ENCODE assay signal across 31 cellular contexts in genomic region chr10:69948261-69948660, GRCh38.
DNase-seq lines count a peak whose midpoint lies in the region; ATAC-seq and TF ChIP-seq lines count a peak whose summit lies in the region.
"Had no signal": no experiment of that assay in that cellular context is flagged by ENCODE, and none has a peak within 500 bp of the region (broad histone marks: within the 10 kb centered on the region; RNA-seq: fewer than 3 reads in every experiment).

No MANE protein-coding gene starts in this region.

- H3K9me2 ChIP-seq in PC-9 (ENCODE audit: insufficient read depth): no peaks in the 10 kb centered on the region

- H3K27ac ChIP-seq in lower lobe of right lung (no peak overlapping the region), PC-9 (no peak overlapping the region)
- H3K27ac ChIP-seq: ovary, SJSA1, tibial artery had no signal

- no peaks in the 10 kb centered on the region for H4K20me1 ChIP-seq in PC-9 (ENCODE audit: insufficient read depth)

- no peaks in the 10 kb centered on the region for H3K79me2 ChIP-seq in PC-9 (ENCODE audit: low read depth)

- H3K36me3 ChIP-seq in lower lobe of right lung (no peaks in the 10 kb centered on the region), PC-9 (ENCODE audit: low read depth) (no peaks in the 10 kb centered on the region)
- H3K36me3 ChIP-seq: ovary had no signal

- ATAC-seq in T-helper 17 cell: no peak
- peak in 1 of 2 donors; percentile 38 for ATAC-seq in lower lobe of right lung
- ATAC-seq: activated T-helper 17 cell treated with anti-CD3 and anti-CD28 coated beads, Interleukin-2, amount 50 U/mL, for 72 hours; CD8-positive, alpha-beta T cell; stimulated activated naive CD8-positive, alpha-beta T cell treated with anti-CD3 and anti-CD28 coated beads, Interleukin-15, amount 100 ng/mL, for 72 hours; T-cell had no signal

- intact Hi-C loops in lower lobe of right lung (cut with DNase I) (no loop called here), PC-9 (cut with micrococcal nuclease; ENCODE audit: unreplicated experiment) (no loop called here)

- H3K27me3 ChIP-seq in lower lobe of right lung (ENCODE audit: low read depth) (no peaks in the 10 kb centered on the region), PC-9 (ENCODE audit: insufficient read depth, low read depth) (no peaks in the 10 kb centered on the region)
- H3K27me3 ChIP-seq: ovary, SJSA1, tibial artery had no signal

- H3K4me2 ChIP-seq in PC-9: no peak overlapping the region

- CTCF ChIA-PET in PC-9 (lab: Charles Lee): no interaction called here

- peak; percentile 5 for DNase-seq in NCI-H2196 (lab: John Stamatoyannopoulos, UW; ENCODE audit: unreplicated experiment)
- DNase-seq in NCI-H2196 treated with DMSO at 0.1 percent for 48 hours (lab: John Stamatoyannopoulos, UW; ENCODE audit: unreplicated experiment): no peak
- peak; percentile 58 for DNase-seq in NCI-H187 treated with DMSO at 0.1 percent for 48 hours (lab: John Stamatoyannopoulos, UW)
- DNase-seq in T-helper 17 cell: no peak
- DNase-seq in lower lobe of right lung: no peak
- DNase-seq in PC-9: no peak
- no peak for DNase-seq in NK-92 treated with Interleukin-12 subunit alpha and Interleukin-12 subunit beta, amount 100 ng/mL, for 24 hours (lab: John Stamatoyannopoulos, UW)
- no peak for DNase-seq in DMS114 treated with DMSO at 0.1 percent for 48 hours (lab: John Stamatoyannopoulos, UW; ENCODE audit: unreplicated experiment)
- DNase-seq: activated CD4-positive, alpha-beta T cell treated with anti-CD3 and anti-CD28 coated beads, Interleukin-2, amount 50 U/mL, for 4 hours; activated CD8-positive, alpha-beta memory T cell treated with anti-CD3 and anti-CD28 coated beads, Interleukin-2, amount 50 U/mL, for 48 hours; AML-193; amygdala; CD8-positive, alpha-beta T cell; DMS153; effector CD8-positive, alpha-beta T cell; GDM1; head of caudate nucleus; mammary epithelial cell; NCI-H1436; nephron progenitor cell; ovary; retina; small intestine; stimulated activated CD4-positive, alpha-beta T cell treated with anti-CD3 and anti-CD28 coated beads, Interleukin-1b, Interleukin-23, amount 100 ng/mL, for 48 hours; stimulated activated CD8-positive, alpha-beta memory T cell treated with anti-CD3 and anti-CD28 coated beads, Interleukin-4, amount 100 ng/mL, for 48 hours; stimulated activated naive CD8-positive, alpha-beta T cell treated with anti-CD3 and anti-CD28 coated beads, Interleukin-15, amount 100 ng/mL, for 72 hours; T-cell; tibial artery had no signal

- no peaks in the 10 kb centered on the region for H3K4me1 ChIP-seq in lower lobe of right lung
- no peaks in the 10 kb centered on the region for H3K4me1 ChIP-seq in PC-9 (replicated peaks; ENCODE audit: insufficient read depth)
- H3K4me1 ChIP-seq: tibial artery had no signal

- H3K4me3 ChIP-seq in lower lobe of right lung: no peak overlapping the region
- H3K4me3 ChIP-seq in PC-9: no peak overlapping the region
- H3K4me3 ChIP-seq: ovary, SJSA1, tibial artery had no signal

- H3K4me3 Mint-ChIP-seq in T-helper 17 cell: no peak overlapping the region
- H3K4me3 Mint-ChIP-seq: activated naive CD4-positive, alpha-beta T cell treated with anti-CD3 and anti-CD28 coated beads, Interleukin-2, amount 50 U/mL, for 24 hours; activated T-helper 17 cell treated with anti-CD3 and anti-CD28 coated beads, Interleukin-2, amount 50 U/mL, for 72 hours; CD8-positive, alpha-beta T cell; nephron progenitor cell; stimulated activated naive CD8-positive, alpha-beta T cell treated with anti-CD3 and anti-CD28 coated beads, Interleukin-15, amount 100 ng/mL, for 72 hours; T-cell had no signal

- no peaks in the 10 kb centered on the region for H3F3A ChIP-seq in PC-9 (ENCODE audit: insufficient read depth, low read depth)

- no peaks in the 10 kb centered on the region for H3K36me3 Mint-ChIP-seq in T-helper 17 cell (ENCODE audit: low read depth)
- H3K36me3 Mint-ChIP-seq: activated naive CD4-positive, alpha-beta T cell treated with anti-CD3 and anti-CD28 coated beads, Interleukin-2, amount 50 U/mL, for 24 hours; CD8-positive, alpha-beta T cell; T-cell had no signal

- H3K9me3 ChIP-seq in T-helper 17 cell (ENCODE audit: control insufficient read depth, low read length, poor library complexity, severe bottlenecking): no peaks in the 10 kb centered on the region
- H3K9me3 ChIP-seq in lower lobe of right lung: no peaks in the 10 kb centered on the region
- H3K9me3 ChIP-seq in PC-9 (ENCODE audit: insufficient read depth, low read depth): no peaks in the 10 kb centered on the region
- H3K9me3 ChIP-seq: ovary, SJSA1, tibial artery had no signal

- peaks cover 24% of the 10 kb centered on the region for H3K27me3 Mint-ChIP-seq in T-helper 17 cell
- H3K27me3 Mint-ChIP-seq: stimulated activated naive CD8-positive, alpha-beta T cell treated with anti-CD3 and anti-CD28 coated beads, Interleukin-15, amount 100 ng/mL, for 72 hours had no signal

- H2AFZ ChIP-seq in PC-9: no peak overlapping the region

- TF ChIP-seq CTCF in lower lobe of right lung (IDR thresholded peaks at IDR 0.05): peak; percentile 14
- no peak for TF ChIP-seq CTCF in PC-9 (conservative IDR thresholded peaks at IDR 0.05)

- H3K27ac Mint-ChIP-seq in T-helper 17 cell: peak overlapping the region; percentile 21
- H3K27ac Mint-ChIP-seq: activated naive CD4-positive, alpha-beta T cell treated with anti-CD3 and anti-CD28 coated beads, Interleukin-2, amount 50 U/mL, for 24 hours; activated T-helper 17 cell treated with anti-CD3 and anti-CD28 coated beads, Interleukin-2, amount 50 U/mL, for 72 hours; CD8-positive, alpha-beta T cell; nephron progenitor cell; T-cell had no signal

- POLR2A ChIA-PET in PC-9 (lab: Charles Lee; ENCODE audit: unreplicated experiment): no interaction called here

- no TSS peak for BruUV-seq in PC-9 (replicated peaks; lab: Mats Ljungman, UMichigan)

- H3K4me1 Mint-ChIP-seq in T-helper 17 cell: no peaks in the 10 kb centered on the region
- H3K4me1 Mint-ChIP-seq: activated naive CD4-positive, alpha-beta T cell treated with anti-CD3 and anti-CD28 coated beads, Interleukin-2, amount 50 U/mL, for 24 hours; activated T-helper 17 cell treated with anti-CD3 and anti-CD28 coated beads, Interleukin-2, amount 50 U/mL, for 72 hours; stimulated activated naive CD8-positive, alpha-beta T cell treated with anti-CD3 and anti-CD28 coated beads, Interleukin-15, amount 100 ng/mL, for 72 hours; T-cell had no signal

Comparison
In these comparisons a context has a peak if more than half of its experiments do, and no peak if none do; other contexts are left out.
1. DNase-seq: peak in NCI-H2196 (single experiment) and NCI-H187 treated with DMSO at 0.1 percent for 48 hours (single experiment); none in NCI-H2196 treated with DMSO at 0.1 percent for 48 hours (single experiment), T-helper 17 cell (0 of 3), lower lobe of right lung (single experiment), PC-9 (0 of 2), NK-92 treated with Interleukin-12 subunit alpha and Interleukin-12 subunit beta, amount 100 ng/mL, for 24 hours (single experiment) and DMS114 treated with DMSO at 0.1 percent for 48 hours (single experiment).